Comparison of ENCODE assay signal across 9 cellular contexts in genomic region chr2:210663574-210663973, GRCh38.
DNase-seq lines count a peak whose midpoint lies in the region; ATAC-seq and TF ChIP-seq lines count a peak whose summit lies in the region.
"Had no signal": no experiment of that assay in that cellular context is flagged by ENCODE, and none has a peak within 500 bp of the region (broad histone marks: within the 10 kb centered on the region; RNA-seq: fewer than 3 reads in every experiment).

No MANE protein-coding gene starts in this region.

- H3K9ac ChIP-seq in fibroblast of lung (ENCODE audit: insufficient read depth, low read length) = no peak overlapping the region
- H3K9ac ChIP-seq: BLaER1 had no signal

- no peak overlapping the region for H3K4me2 ChIP-seq in fibroblast of lung (ENCODE audit: extremely low read depth, insufficient read depth, low read length)
- H3K4me2 ChIP-seq: BLaER1 had no signal

- TF ChIP-seq POLR2A in stomach (IDR thresholded peaks at IDR 0.05) = no peak

- no peaks in the 10 kb centered on the region for H3K4me1 ChIP-seq in fibroblast of lung (ENCODE audit: control insufficient read depth, extremely low read depth, insufficient read depth, low read length)
- no peaks in the 10 kb centered on the region for H3K4me1 ChIP-seq in stomach
- H3K4me1 ChIP-seq: BLaER1 had no signal

- H2AFZ ChIP-seq in fibroblast of lung (ENCODE audit: low read length) = no peak overlapping the region

- no peaks in the 10 kb centered on the region for H3K79me2 ChIP-seq in fibroblast of lung (ENCODE audit: control insufficient read depth, insufficient read depth, low read length)

- 25 to 39% (median 29%) methylated on average over 2 of the region's 2 CpGs for WGBS in stomach, 5 donors

- peak; percentile 26 for DNase-seq in NCI-H2171 treated with DMSO at 0.1 percent for 48 hours (lab: John Stamatoyannopoulos, UW)
- no peak for DNase-seq in NCI-H2171 (lab: John Stamatoyannopoulos, UW)
- peak; percentile 75 for DNase-seq in NCI-H748 (lab: John Stamatoyannopoulos, UW; ENCODE audit: unreplicated experiment)
- DNase-seq in fibroblast of lung (ENCODE audit: low read depth in 2 of 2) = peak; percentile 20 to 22
- no peak for DNase-seq in sciatic nerve (ENCODE audit: low spot score)
- no peak for DNase-seq in posterior vena cava (ENCODE audit: low spot score)
- no peak for DNase-seq in stomach

- intact Hi-C loops in sciatic nerve (cut with DNase I) (no loop called here), posterior vena cava (cut with DNase I) (no loop called here), stomach (cut with DNase I; ENCODE audit: low total_unique reads) (no loop called here)

- TF ChIP-seq EP300 in stomach (IDR thresholded peaks at IDR 0.05) = no peak

- peak; percentile 41 for ATAC-seq in sciatic nerve
- ATAC-seq in GM18907 (IDR thresholded peaks at IDR 0.05; ENCODE audit: unreplicated experiment) = no peak

- TF ChIP-seq CTCF in fibroblast of lung (conservative IDR thresholded peaks at IDR 0.05 in 1 of 2, IDR thresholded peaks at IDR 0.05 in 1 of 2; ENCODE audit: low read depth in 1 of 2, low read length in 2 of 2) (peak; percentile 5 to 33), stomach (IDR thresholded peaks at IDR 0.05) (peak in 2 of 7 experiments; percentile 7 to 8)

- H3K36me3 ChIP-seq in fibroblast of lung (ENCODE audit: control insufficient read depth, insufficient read depth, low read length) (no peaks in the 10 kb centered on the region), stomach (peaks cover 0 to 4% (median 0%) of the 10 kb centered on the region in 4 donors)
- H3K36me3 ChIP-seq: BLaER1 had no signal

- H3K4me3 ChIP-seq in fibroblast of lung (replicated peaks in 1 of 4; ENCODE audit: control extremely low read depth in 1 of 4, insufficient read depth in 1 of 4, low read depth in 3 of 4, low read length in 4 of 4) = no peak overlapping the region
- no peak overlapping the region for H3K4me3 ChIP-seq in stomach
- H3K4me3 ChIP-seq: BLaER1 had no signal

- H3K27me3 ChIP-seq in fibroblast of lung (ENCODE audit: control insufficient read depth, insufficient read depth, low read length) (no peaks in the 10 kb centered on the region), stomach (no peaks in the 10 kb centered on the region)
- H3K27me3 ChIP-seq: BLaER1 had no signal

- H4K20me1 ChIP-seq in fibroblast of lung (ENCODE audit: control insufficient read depth, extremely low read depth, insufficient read depth, low read length) = no peaks in the 10 kb centered on the region
- H4K20me1 ChIP-seq: BLaER1 had no signal

- H3K9me3 ChIP-seq in fibroblast of lung (ENCODE audit: control insufficient read depth, insufficient read depth, low read depth, low read length) (no peaks in the 10 kb centered on the region), stomach (peaks cover 0 to 6% (median 0%) of the 10 kb centered on the region in 4 donors)

- H3K27ac ChIP-seq in fibroblast of lung (ENCODE audit: insufficient read depth, low read length) (no peak overlapping the region), stomach (no peak overlapping the region)
- H3K27ac ChIP-seq: BLaER1 had no signal

Comparison
In these comparisons a context has a peak if more than half of its experiments do, and no peak if none do; other contexts are left out.
1. DNase-seq: peak in NCI-H2171 treated with DMSO at 0.1 percent for 48 hours (single experiment), NCI-H748 (single experiment) and fibroblast of lung (2 of 2); none in NCI-H2171 (single experiment), sciatic nerve (single experiment), posterior vena cava (single experiment) and stomach (single experiment).